1 cellular context compared by ENCODE assay signal in genomic region chr1:155091071-155092051, GRCh38.
A peak's percentile ranks its signal among the peaks of the same experiment; 100 is the strongest.
TF ChIP-seq lines count a peak whose summit lies in the region.

No MANE protein-coding gene starts in this region.

TF ChIP-seq in GM12878, 131 proteins besides CTCF, POLR2A, EP300 and RAD21 (continued from another document):
- TF ChIP-seq BCLAF1 (IDR thresholded peaks at IDR 0.05) (no peak), SIN3A (IDR thresholded peaks at IDR 0.05; ENCODE audit: low read depth, low read length) (no peak), CREM (IDR thresholded peaks at IDR 0.05; ENCODE audit: low read depth) (no peak), NFIC (IDR thresholded peaks at IDR 0.05; ENCODE audit: low read depth, low read length) (no peak), ZBTB33 (IDR thresholded peaks at IDR 0.05) (no peak), BMI1 (IDR thresholded peaks at IDR 0.05; ENCODE audit: borderline replicate concordance) (no peak), YY1 (IDR thresholded peaks at IDR 0.05; ENCODE audit: low read depth, low read length) (peak; percentile 63), SMC3 (IDR thresholded peaks at IDR 0.05; ENCODE audit: borderline replicate concordance, low read length) (peak; percentile 96), IRF3 (IDR thresholded peaks at IDR 0.05) (0 out of 2 replicates have a peak, but pooled peaks have one; percentile 43), ATF2 (IDR thresholded peaks at IDR 0.05; ENCODE audit: low read length) (no peak), NKRF (conservative IDR thresholded peaks at IDR 0.05) (no peak; the same call in 1 of the 2 replicates), E2F8 (IDR thresholded peaks at IDR 0.05; ENCODE audit: low read depth, partially characterized antibody) (no peak), TBL1XR1 (IDR thresholded peaks at IDR 0.05; ENCODE audit: low read depth, low read length) (no peak)
TF ChIP-seq in GM12878: peak in this region for 10.
